22 cellular contexts compared by ENCODE assay signal in the genomic region with DNA sequence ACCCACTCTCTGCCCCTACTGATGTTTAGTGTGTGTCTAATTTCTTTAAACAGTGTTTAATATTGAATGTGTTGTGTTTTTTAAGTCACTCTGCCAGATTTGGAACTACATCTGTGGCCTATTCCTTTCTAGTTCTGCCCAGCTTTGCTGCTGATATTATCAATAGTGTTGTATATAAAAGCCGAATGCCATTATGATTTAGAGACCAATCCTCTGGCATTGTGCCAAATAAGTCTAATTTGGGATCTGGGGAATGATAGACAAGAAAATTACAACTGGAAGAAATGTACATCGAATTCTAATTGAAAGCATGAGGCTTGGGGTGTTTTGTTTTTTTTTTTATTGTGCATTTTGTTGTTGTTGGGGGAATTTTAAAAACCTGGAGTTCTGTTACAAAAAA.
"Had no signal": no experiment of that assay in that cellular context is flagged by ENCODE, and none has a peak within 500 bp of the region (broad histone marks: within the 10 kb centered on the region; RNA-seq: fewer than 3 reads in every experiment).

No MANE protein-coding gene starts in this region.

- H3K4me3 ChIP-seq: cardiac muscle cell had no signal

- H3K27me3 ChIP-seq: brain microvascular endothelial cell, cardiac muscle cell had no signal

- H3K36me3 ChIP-seq: brain microvascular endothelial cell, cardiac muscle cell had no signal

- ATAC-seq: activated T-cell treated with anti-CD3 and anti-CD28 coated beads, Interleukin-2, amount 50 U/mL, for 72 hours; PC-3 had no signal

- DNase-seq: activated CD4-positive, alpha-beta memory T cell treated with anti-CD3 and anti-CD28 coated beads for 36 hours; activated CD4-positive, alpha-beta T cell treated with anti-CD3 and anti-CD28 coated beads, Interleukin-2, amount 10 ng/mL, durations not matched to agents 7 days and 5 days; activated CD4-positive, CD25-positive, alpha-beta regulatory T cell; activated CD8-positive, alpha-beta memory T cell treated with anti-CD3 and anti-CD28 coated beads for 24 hours; activated gamma-delta T cell treated with Interleukin-2 at 50 U/mL for 16 hours; activated naive CD4-positive, alpha-beta T cell treated with anti-CD3 and anti-CD28 coated beads, Interleukin-2, amount 10 ng/mL, durations not matched to agents 7 days and 5 days; activated naive CD8-positive, alpha-beta T cell treated with anti-CD3 and anti-CD28 coated beads for 36 hours; activated T-cell treated with anti-CD3 and anti-CD28 coated beads for 4 hours; activated T-cell treated with anti-CD3 and anti-CD28 coated beads, Interleukin-2, amount 50 U/mL, for 72 hours; brain microvascular endothelial cell; KG1; NCI-H1092; NCI-H146; NCI-H187 treated with DMSO at 0.1 percent for 48 hours; NCI-H2081 treated with DMSO at 0.1 percent for 48 hours; NCI-H345; NCI-H510A treated with DMSO at 0.1 percent for 48 hours; NCI-H69; PC-3; SHP77; T-helper 1 cell had no signal
